Comparison of ENCODE assay signal across 1 cellular context in the genomic region with DNA sequence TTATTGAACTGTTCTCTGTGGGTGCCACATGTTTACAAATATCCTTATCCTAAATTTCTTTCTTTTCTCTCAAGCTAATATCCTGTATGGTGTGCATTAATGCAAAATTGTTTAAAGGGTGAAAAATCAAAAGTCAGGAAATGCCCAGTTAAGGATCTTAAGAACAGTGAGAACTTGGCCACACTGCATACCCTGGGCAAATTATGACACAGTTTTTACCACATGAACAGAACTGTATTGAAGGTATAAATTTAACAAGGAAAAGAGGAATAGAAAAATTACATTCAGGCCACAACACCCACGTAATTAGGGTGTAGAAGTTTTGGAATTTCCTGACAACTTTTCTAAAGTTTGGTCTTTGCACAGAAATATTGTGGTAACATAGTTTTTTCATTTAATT.
TF ChIP-seq lines count a peak whose summit lies in the region.

No MANE protein-coding gene starts in this region.

TF ChIP-seq in GM12878, 131 proteins besides CTCF, POLR2A, EP300 and RAD21 (continued from another document):
- no peak for TF ChIP-seq ELK1 (IDR thresholded peaks at IDR 0.05; ENCODE audit: low read depth, low read length)
- no peak for TF ChIP-seq KDM1A (IDR thresholded peaks at IDR 0.05; ENCODE audit: borderline replicate concordance)
- TF ChIP-seq NR2C1 (IDR thresholded peaks at IDR 0.05) = no peak
- peak; percentile 17; the same call in 1 of the 2 replicates for TF ChIP-seq SPI1 (IDR thresholded peaks at IDR 0.05; ENCODE audit: borderline replicate concordance, insufficient read depth, low read depth, low read length)
- no peak for TF ChIP-seq NBN (IDR thresholded peaks at IDR 0.05)
- TF ChIP-seq GABPA (IDR thresholded peaks at IDR 0.05; ENCODE audit: low read depth) = no peak
- TF ChIP-seq RUNX3 (IDR thresholded peaks at IDR 0.05; ENCODE audit: low read length) = peak; percentile 13; the same call in 1 of the 2 replicates
